Comparison of ENCODE assay signal across 13 cellular contexts in the genomic region with DNA sequence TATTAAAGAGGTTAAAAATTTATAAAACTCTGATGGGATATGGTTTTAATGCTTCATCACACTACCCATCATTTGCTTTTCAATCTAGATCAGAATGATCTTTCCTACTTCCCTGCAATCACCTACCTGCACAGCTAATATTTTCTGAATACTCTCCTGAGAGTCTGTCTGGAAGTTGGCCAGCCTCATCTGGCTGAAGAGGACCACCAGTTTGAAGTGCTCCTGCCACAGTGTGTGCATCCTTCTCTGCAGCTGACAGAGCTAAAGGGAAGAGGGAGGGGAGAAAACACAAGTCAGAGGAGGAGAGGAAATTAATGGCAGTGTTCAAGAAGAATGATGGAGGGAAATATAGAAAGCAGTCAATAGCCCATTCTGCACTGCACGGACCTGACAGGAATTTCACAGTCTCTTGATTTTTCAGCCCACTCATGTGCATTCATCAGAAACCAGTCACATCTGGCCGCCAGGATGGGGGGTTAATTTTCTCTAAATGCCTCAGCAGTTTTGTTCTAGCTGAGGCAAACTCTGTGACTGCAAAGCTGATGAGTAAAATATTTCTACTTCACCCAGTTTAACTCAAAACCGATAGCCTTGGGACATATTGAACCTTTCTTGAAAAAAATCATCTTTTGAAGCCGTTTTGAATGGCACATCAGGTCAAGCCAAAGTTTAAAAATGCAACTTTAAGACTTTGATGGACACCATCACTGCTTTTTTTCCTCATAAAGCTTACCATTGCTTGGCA.
DNase-seq lines count a peak whose midpoint lies in the region; ATAC-seq, FAIRE-seq and TF ChIP-seq lines count a peak whose summit lies in the region.
"Had no signal": no experiment of that assay in that cellular context is flagged by ENCODE, and none has a peak within 500 bp of the region (broad histone marks: within the 10 kb centered on the region; RNA-seq: fewer than 3 reads in every experiment).

No MANE protein-coding gene starts in this region.

- no peaks in the 10 kb centered on the region for H3K4me1 ChIP-seq in uterus
- H3K4me1 ChIP-seq: suprapubic skin had no signal

- no TSS peak for BruUV-seq in MCF 10A (replicated peaks; lab: Mats Ljungman, UMichigan)

- peak; percentile 75 for DNase-seq in DMS79 (lab: John Stamatoyannopoulos, UW)
- peak; percentile 52 for DNase-seq in RCC 7860 (ENCODE audit: low spot score)
- DNase-seq in activated CD4-positive, CD25-positive, alpha-beta regulatory T cell (lab: John Stamatoyannopoulos, UW) = no peak
- DNase-seq in hypothalamus (lab: John Stamatoyannopoulos, UW) = no peak
- DNase-seq in uterus = no peak
- no peak for DNase-seq in MCF 10A (ENCODE audit: unreplicated experiment)
- DNase-seq: KG1 had no signal

- POLR2A ChIA-PET in MCF 10A (lab: Yijun Ruan, JAX) = no interaction called here

- H3K4me3 Mint-ChIP-seq in MCF 10A (ENCODE audit: unreplicated experiment) = no peak overlapping the region
- H3K4me3 Mint-ChIP-seq: B cell had no signal

- H3K27ac ChIP-seq in uterus = no peak overlapping the region
- H3K27ac ChIP-seq: suprapubic skin had no signal

- no peaks in the 10 kb centered on the region for H3K36me3 ChIP-seq in uterus
- H3K36me3 ChIP-seq: suprapubic skin had no signal

- no peak for TF ChIP-seq CTCF in uterus (IDR thresholded peaks at IDR 0.05)
- no peak for TF ChIP-seq CTCF in MCF 10A (IDR thresholded peaks at IDR 0.05; ENCODE audit: unreplicated experiment)

- H3K27ac Mint-ChIP-seq in MCF 10A (ENCODE audit: low read depth, unreplicated experiment) = no peak overlapping the region
- H3K27ac Mint-ChIP-seq: B cell had no signal

- H3K27me3 ChIP-seq in uterus = no peaks in the 10 kb centered on the region
- H3K27me3 ChIP-seq: suprapubic skin had no signal

- peak; percentile 94 for FAIRE-seq in RCC 7860 (lab: Jason Lieb, UNC)
- FAIRE-seq: colon, GM19239 had no signal

- no peaks in the 10 kb centered on the region for H3K36me3 Mint-ChIP-seq in MCF 10A (ENCODE audit: insufficient read depth, unreplicated experiment)

- no peaks in the 10 kb centered on the region for H3K9me3 ChIP-seq in uterus
- H3K9me3 ChIP-seq: suprapubic skin had no signal

- no peaks in the 10 kb centered on the region for H3K4me1 Mint-ChIP-seq in MCF 10A (ENCODE audit: insufficient read depth, unreplicated experiment)

- no peak overlapping the region for H3K4me3 ChIP-seq in uterus
- H3K4me3 ChIP-seq: suprapubic skin had no signal

- peak; percentile 42 for ATAC-seq in GM19468 (IDR thresholded peaks at IDR 0.05; ENCODE audit: extremely low read depth, unreplicated experiment)
- peak; percentile 68 for ATAC-seq in HG03196 (IDR thresholded peaks at IDR 0.05; ENCODE audit: unreplicated experiment)

- H3K27me3 Mint-ChIP-seq in MCF 10A (ENCODE audit: insufficient read depth, unreplicated experiment) = peaks cover 93% of the 10 kb centered on the region

- TF ChIP-seq POLR2A in uterus (IDR thresholded peaks at IDR 0.05) = no peak

- no peaks in the 10 kb centered on the region for H3K9me3 Mint-ChIP-seq in MCF 10A (ENCODE audit: unreplicated experiment)

- intact Hi-C loops in uterus (cut with DNase I; ENCODE audit: low total_unique reads) (no loop called here), MCF 10A (cut with micrococcal nuclease) (no loop called here)

- CTCF ChIA-PET in MCF 10A (lab: Yijun Ruan, JAX) = no interaction called here

Comparison
In these comparisons a context has a peak if more than half of its experiments do, and no peak if none do; other contexts are left out.
1. DNase-seq: peak in DMS79 (single experiment) and RCC 7860 (single experiment); none in activated CD4-positive, CD25-positive, alpha-beta regulatory T cell (0 of 4), hypothalamus (0 of 51), uterus (0 of 2) and MCF 10A (single experiment).